ENCODE assay signal across 6 cellular contexts in genomic region chr7:113349339-113349738, GRCh38.
"Had no signal": no experiment of that assay in that cellular context is flagged by ENCODE, and none has a peak within 500 bp of the region (broad histone marks: within the 10 kb centered on the region; RNA-seq: fewer than 3 reads in every experiment).

No MANE protein-coding gene starts in this region.

- H3K9ac ChIP-seq: KMS-11 had no signal

- DNase-seq: IMR-90, KBM-7, KG1 had no signal

- H3K4me2 ChIP-seq: KMS-11 had no signal

- FAIRE-seq: HTR-8/SVneo had no signal

- H3K27ac ChIP-seq: HL-60, KMS-11 had no signal
